In genomic region chr1:1783320-1783719, GRCh38 we compare ENCODE assay signal across 2 cellular contexts.
A peak's percentile ranks its signal among the peaks of the same experiment; 100 is the strongest.
TF ChIP-seq lines count a peak whose summit lies in the region.

No MANE protein-coding gene starts in this region.

TF ChIP-seq in HepG2, 621 proteins besides CTCF, POLR2A, EP300 and RAD21:
- TF ChIP-seq RAD51 (IDR thresholded peaks at IDR 0.05; ENCODE audit: borderline replicate concordance) (no peak), ZNF33B (CRISPR knock-in tag; IDR thresholded peaks at IDR 0.05) (no peak), ASH2L (IDR thresholded peaks at IDR 0.05; ENCODE audit: insufficient read length, low read depth, low read length) (no peak), CREBL2 (CRISPR knock-in tag; IDR thresholded peaks at IDR 0.05; ENCODE audit: borderline replicate concordance) (no peak), THAP7 (CRISPR knock-in tag; IDR thresholded peaks at IDR 0.05) (no peak), ZNF781 (CRISPR knock-in tag; IDR thresholded peaks at IDR 0.05; ENCODE audit: borderline replicate concordance, not compliant biosample characterization) (peak; percentile 2), CBX1 (IDR thresholded peaks at IDR 0.05; ENCODE audit: low read depth) (peak; percentile 5), ZSCAN12 (CRISPR knock-in tag; IDR thresholded peaks at IDR 0.05) (no peak), ZNF414 (CRISPR knock-in tag; IDR thresholded peaks at IDR 0.05) (no peak), ZNF101 (CRISPR knock-in tag; IDR thresholded peaks at IDR 0.05; ENCODE audit: borderline replicate concordance, low read depth) (no peak), ARID4A (CRISPR knock-in tag; IDR thresholded peaks at IDR 0.05; ENCODE audit: borderline replicate concordance) (no peak), NFYB (CRISPR knock-in tag; IDR thresholded peaks at IDR 0.05) (no peak), ZNF142 (CRISPR knock-in tag; IDR thresholded peaks at IDR 0.05) (no peak), RBM22 (optimal IDR thresholded peaks at IDR 0.05; ENCODE audit: low read length) (peak; percentile 83)

TF ChIP-seq in K562, 482 proteins besides CTCF, POLR2A, EP300 and RAD21:
- TF ChIP-seq KHSRP (IDR thresholded peaks at IDR 0.05) (no peak), MLX (CRISPR knock-in tag; conservative IDR thresholded peaks at IDR 0.05) (0 out of 4 replicates have a peak, but pooled peaks of 1 of the 2 experiments have one; percentile 35), POLR2G (IDR thresholded peaks at IDR 0.05; ENCODE audit: low read depth, low read length) (peak; percentile 17), CBFB (CRISPR knock-in tag; IDR thresholded peaks at IDR 0.05) (no peak)
